ENCODE assay signal across 11 cellular contexts in genomic region chr22:39904024-39904423, GRCh38. TPM values are rescaled to one million over a fixed set of nuclear protein-coding genes. Genes with fewer than 3 reads are reported as not detected.
DNase-seq lines count a peak whose midpoint lies in the region; ATAC-seq, FAIRE-seq and TF ChIP-seq lines count a peak whose summit lies in the region.
"Not testable (repeated sequence)": the region's sequence is repeated elsewhere in the genome, so short reads cannot be mapped to it uniquely, and the experiment has no call there.
"Had no signal": no experiment of that assay in that cellular context is flagged by ENCODE, and none has a peak within 500 bp of the region (broad histone marks: within the 10 kb centered on the region; RNA-seq: fewer than 3 reads in every experiment).

No MANE protein-coding gene starts in this region.

- H3K4me3 ChIP-seq in DND-41 (ENCODE audit: low read depth in 1 of 2, low read length in 2 of 2); K562; stomach: not testable (repeated sequence)
- H3K4me3 ChIP-seq in naive thymus-derived CD4-positive, alpha-beta T cell (ENCODE audit: low read length): peak overlapping the region; percentile 67

- TF ChIP-seq EP300 in K562 (IDR thresholded peaks at IDR 0.05; ENCODE audit: low read length); stomach (IDR thresholded peaks at IDR 0.05): not testable (repeated sequence)

- not testable (repeated sequence) for H3K27ac ChIP-seq in DND-41 (ENCODE audit: low read length)
- H3K27ac ChIP-seq in K562 (ENCODE audit: extremely low read depth, low read depth, low read length): peak overlapping the region; percentile 34; the same call in 1 of the 3 replicates
- peak overlapping the region; percentile 83 for H3K27ac ChIP-seq in naive thymus-derived CD4-positive, alpha-beta T cell (ENCODE audit: low read depth, low read length)
- H3K27ac ChIP-seq in stomach: peak overlapping the region in 3 of 5 donors; percentile 3 to 54 (median 47)

- in situ Hi-C loops in K562 (cut with MboI): not testable (repeated sequence)

- not testable (repeated sequence) for H2AFZ ChIP-seq in DND-41 (ENCODE audit: low read depth, low read length); K562 (ENCODE audit: low read depth, low read length)

- peak overlapping the region; percentile 84 for H3K27ac Mint-ChIP-seq in T-helper 2 cell treated with Interferon-gamma antibody and Interleukin-4, amounts not matched to agents 5 μg/mL and 100 μg/mL, for 36 hours
- H3K27ac Mint-ChIP-seq in activated CD8-positive, alpha-beta memory T cell treated with anti-CD3 and anti-CD28 coated beads, Interleukin-2, amount 10 ng/mL, durations not matched to agents 7 days and 5 days: peak overlapping the region; percentile 91
- peak overlapping the region; percentile 84 for H3K27ac Mint-ChIP-seq in activated naive CD4-positive, alpha-beta T cell treated with anti-CD3 and anti-CD28 coated beads, Interleukin-2, amount 10 ng/mL, durations not matched to agents 7 days and 5 days
- peak overlapping the region in 6 of 9 donors; percentile 85 to 98 (median 92) for H3K27ac Mint-ChIP-seq in naive thymus-derived CD4-positive, alpha-beta T cell

- H3K79me2 ChIP-seq in DND-41 (ENCODE audit: insufficient read depth, low read length): peaks cover 81% of the 10 kb centered on the region
- peaks cover 78% of the 10 kb centered on the region; the same call in 2 of the 3 replicates for H3K79me2 ChIP-seq in K562 (ENCODE audit: control insufficient read depth, insufficient read depth, low read length)

- not testable (repeated sequence) for H4K20me1 ChIP-seq in DND-41 (ENCODE audit: insufficient read depth, low read length); K562 (replicated peaks; ENCODE audit: control insufficient read depth, insufficient read depth, low read length)

- BruUV-seq in K562 (replicated peaks; lab: Mats Ljungman, UMichigan): not testable (repeated sequence)

- H3K27me3 Mint-ChIP-seq in T-helper 2 cell treated with Interferon-gamma antibody and Interleukin-4, amounts not matched to agents 5 μg/mL and 100 μg/mL, for 36 hours (ENCODE audit: low read depth); activated CD8-positive, alpha-beta memory T cell treated with anti-CD3 and anti-CD28 coated beads, Interleukin-2, amount 10 ng/mL, durations not matched to agents 7 days and 5 days; activated naive CD4-positive, alpha-beta T cell treated with anti-CD3 and anti-CD28 coated beads, Interleukin-2, amount 10 ng/mL, durations not matched to agents 7 days and 5 days; naive thymus-derived CD4-positive, alpha-beta T cell: not testable (repeated sequence)

- not testable (repeated sequence) for TF ChIP-seq RAD21 in K562 (CRISPR knock-in tag; conservative IDR thresholded peaks at IDR 0.05 in 1 of 2, IDR thresholded peaks at IDR 0.05 in 1 of 2)

- WGBS in K562 (ENCODE audit: insufficient coverage, low coverage, missing lambda C conversion rate): 21% methylated on average over 6 of the region's 10 CpGs
- 79 to 87% (median 84%) methylated on average over 10 of the region's 10 CpGs for WGBS in stomach, 5 donors

- FAIRE-seq in K562 (lab: Jason Lieb, UNC): not testable (repeated sequence)

- H3K4me1 Mint-ChIP-seq in T-helper 2 cell treated with Interferon-gamma antibody and Interleukin-4, amounts not matched to agents 5 μg/mL and 100 μg/mL, for 36 hours (ENCODE audit: low read depth): peaks cover 45% of the 10 kb centered on the region
- peaks cover 32% of the 10 kb centered on the region for H3K4me1 Mint-ChIP-seq in activated CD8-positive, alpha-beta memory T cell treated with anti-CD3 and anti-CD28 coated beads, Interleukin-2, amount 10 ng/mL, durations not matched to agents 7 days and 5 days
- H3K4me1 Mint-ChIP-seq in activated naive CD4-positive, alpha-beta T cell treated with anti-CD3 and anti-CD28 coated beads, Interleukin-2, amount 10 ng/mL, durations not matched to agents 7 days and 5 days: peaks cover 45% of the 10 kb centered on the region
- peaks cover 30 to 56% (median 38%) of the 10 kb centered on the region in 7 donors for H3K4me1 Mint-ChIP-seq in naive thymus-derived CD4-positive, alpha-beta T cell

- DNase-seq in DND-41; T-helper 2 cell treated with Interferon-gamma antibody and Interleukin-4, amounts not matched to agents 5 μg/mL and 100 μg/mL, for 36 hours (ENCODE audit: low spot score); activated CD8-positive, alpha-beta memory T cell treated with anti-CD3 and anti-CD28 coated beads, Interleukin-2, amount 10 ng/mL, durations not matched to agents 7 days and 5 days; activated naive CD4-positive, alpha-beta T cell treated with anti-CD3 and anti-CD28 coated beads, Interleukin-2, amount 10 ng/mL, durations not matched to agents 7 days and 5 days; K562 (ENCODE audit: extremely low read depth in 1 of 4, low spot score in 3 of 4); naive thymus-derived CD4-positive, alpha-beta T cell; stomach: not testable (repeated sequence)

- not testable (repeated sequence) for TF ChIP-seq CTCF in DND-41 (IDR thresholded peaks at IDR 0.05; ENCODE audit: borderline replicate concordance, extremely low read depth, low read length, poor library complexity, severe bottlenecking); K562 (IDR thresholded peaks at IDR 0.05 in 2 of 3, conservative IDR thresholded peaks at IDR 0.05 in 1 of 3; ENCODE audit: insufficient read depth in 2 of 3, low read depth in 1 of 3, low read length in 3 of 3); stomach (IDR thresholded peaks at IDR 0.05)

- not testable (repeated sequence) for H3K9me3 Mint-ChIP-seq in T-helper 2 cell treated with Interferon-gamma antibody and Interleukin-4, amounts not matched to agents 5 μg/mL and 100 μg/mL, for 36 hours; activated CD8-positive, alpha-beta memory T cell treated with anti-CD3 and anti-CD28 coated beads, Interleukin-2, amount 10 ng/mL, durations not matched to agents 7 days and 5 days (ENCODE audit: low read depth); activated naive CD4-positive, alpha-beta T cell treated with anti-CD3 and anti-CD28 coated beads, Interleukin-2, amount 10 ng/mL, durations not matched to agents 7 days and 5 days; naive thymus-derived CD4-positive, alpha-beta T cell

- H3K9me3 ChIP-seq in DND-41 (ENCODE audit: insufficient read depth, low read length, severe bottlenecking); K562 (replicated peaks; ENCODE audit: control insufficient read depth, insufficient read depth, low read depth, low read length); naive thymus-derived CD4-positive, alpha-beta T cell (ENCODE audit: control insufficient read depth in 2 of 3, low read length in 3 of 3); stomach: not testable (repeated sequence)

- CTCF ChIA-PET in activated CD8-positive, alpha-beta memory T cell treated with anti-CD3 and anti-CD28 coated beads, Interleukin-2, amount 10 ng/mL, durations not matched to agents 7 days and 5 days (lab: Charles Lee): interaction anchor here (0.6 to 12.2 kb wide), 5 partner anchors 10 to 33 kb away, joined by 3 to 171 read pairs (median 25); no protein-coding TSS in a partner anchor
- CTCF ChIA-PET in activated naive CD4-positive, alpha-beta T cell treated with anti-CD3 and anti-CD28 coated beads, Interleukin-2, amount 10 ng/mL, durations not matched to agents 7 days and 5 days (lab: Charles Lee): interaction anchor here (0.8 to 1.7 kb wide), 2 partner anchors 29 to 33 kb away, joined by 3 to 5 read pairs; no protein-coding TSS in a partner anchor
- CTCF ChIA-PET in K562 (lab: Yijun Ruan, JAX; ENCODE audit: low intra/inter-chr PET ratio): not testable (repeated sequence)
- CTCF ChIA-PET in naive thymus-derived CD4-positive, alpha-beta T cell (lab: Charles Lee): interaction anchor here (0.6 to 1.4 kb wide), 6 partner anchors 10 to 44 kb away, joined by 3 to 6 read pairs (median 4); no protein-coding TSS in a partner anchor

- POLR2A ChIA-PET in K562 (lab: Yijun Ruan, JAX): interaction anchor here (1.0 kb wide), 1 partner anchor 9 kb away, joined by 3 read pairs; no protein-coding TSS in a partner anchor
- POLR2A ChIA-PET in naive thymus-derived CD4-positive, alpha-beta T cell (lab: Charles Lee): interaction anchor here (0.6 to 17.0 kb wide), 11 partner anchors 7 to 328 kb away, joined by 3 to 350 read pairs (median 7); no protein-coding TSS in a partner anchor

- peaks cover 52% of the 10 kb centered on the region for H3K4me1 ChIP-seq in DND-41 (ENCODE audit: insufficient read depth, low read length)
- H3K4me1 ChIP-seq in K562 (replicated peaks in 1 of 2; ENCODE audit: control insufficient read depth in 2 of 2, insufficient read depth in 2 of 2, low read length in 2 of 2): peaks cover 0 to 19% of the 10 kb centered on the region in 2 experiments; a peak in 3 of 5 replicates
- peaks cover 30 to 34% of the 10 kb centered on the region in 2 donors for H3K4me1 ChIP-seq in naive thymus-derived CD4-positive, alpha-beta T cell (ENCODE audit: control insufficient read depth in 2 of 2, insufficient read depth in 2 of 2, low read length in 2 of 2)
- H3K4me1 ChIP-seq in stomach: not testable (repeated sequence)

- H3K9ac ChIP-seq in DND-41 (ENCODE audit: low read depth, low read length); K562 (ENCODE audit: insufficient read depth in 1 of 2, low read depth in 2 of 2, low read length in 2 of 2): not testable (repeated sequence)

- H3K36me3 ChIP-seq in DND-41 (ENCODE audit: insufficient read depth, low read length); K562 (ENCODE audit: control insufficient read depth, insufficient read depth, low read length); naive thymus-derived CD4-positive, alpha-beta T cell (ENCODE audit: control insufficient read depth in 2 of 3, insufficient read depth in 3 of 3, low read length in 3 of 3); stomach: not testable (repeated sequence)

- not testable (repeated sequence) for H3K27me3 ChIP-seq in DND-41 (ENCODE audit: insufficient read depth, low read length, poor library complexity); K562 (ENCODE audit: control insufficient read depth in 2 of 2, insufficient read depth in 2 of 2, low read length in 2 of 2); naive thymus-derived CD4-positive, alpha-beta T cell (ENCODE audit: control insufficient read depth in 2 of 2, insufficient read depth in 2 of 2, low read length in 2 of 2); stomach

- not testable (repeated sequence) for TF ChIP-seq POLR2A in K562 (conservative IDR thresholded peaks at IDR 0.05); stomach (IDR thresholded peaks at IDR 0.05)

- H3K9me1 ChIP-seq in K562 (ENCODE audit: control insufficient read depth, insufficient read depth, low read length): not testable (repeated sequence)

- intact Hi-C loops in K562 (cut with micrococcal nuclease); stomach (cut with DNase I; ENCODE audit: low total_unique reads): not testable (repeated sequence)
- intact Hi-C loops in naive thymus-derived CD4-positive, alpha-beta T cell (cut with micrococcal nuclease): loop anchor here (5.0 to 10.0 kb wide), 6 partner anchors 33 to 372 kb away; partner anchors contain the start of genes RPS19BP1 (in 2 of the 2) and TNRC6B (in 1 of the 2)

- not testable (repeated sequence) for ATAC-seq in DND-41 (ENCODE audit: insufficient read depth, low read depth); activated CD8-positive, alpha-beta memory T cell treated with anti-CD3 and anti-CD28 coated beads, Interleukin-2, amount 10 ng/mL, durations not matched to agents 7 days and 5 days; K562; naive thymus-derived CD4-positive, alpha-beta T cell

- peaks cover 50% of the 10 kb centered on the region for H3K36me3 Mint-ChIP-seq in T-helper 2 cell treated with Interferon-gamma antibody and Interleukin-4, amounts not matched to agents 5 μg/mL and 100 μg/mL, for 36 hours (ENCODE audit: low read depth)
- H3K36me3 Mint-ChIP-seq in activated CD8-positive, alpha-beta memory T cell treated with anti-CD3 and anti-CD28 coated beads, Interleukin-2, amount 10 ng/mL, durations not matched to agents 7 days and 5 days: peaks cover 64% of the 10 kb centered on the region
- H3K36me3 Mint-ChIP-seq in activated naive CD4-positive, alpha-beta T cell treated with anti-CD3 and anti-CD28 coated beads, Interleukin-2, amount 10 ng/mL, durations not matched to agents 7 days and 5 days: peaks cover 44% of the 10 kb centered on the region
- H3K36me3 Mint-ChIP-seq in naive thymus-derived CD4-positive, alpha-beta T cell: peaks cover 12 to 34% (median 14%) of the 10 kb centered on the region in 5 donors

- H3K4me3 Mint-ChIP-seq in T-helper 2 cell treated with Interferon-gamma antibody and Interleukin-4, amounts not matched to agents 5 μg/mL and 100 μg/mL, for 36 hours: peak overlapping the region; percentile 98
- H3K4me3 Mint-ChIP-seq in activated CD8-positive, alpha-beta memory T cell treated with anti-CD3 and anti-CD28 coated beads, Interleukin-2, amount 10 ng/mL, durations not matched to agents 7 days and 5 days: peak overlapping the region; percentile 90
- H3K4me3 Mint-ChIP-seq in activated naive CD4-positive, alpha-beta T cell treated with anti-CD3 and anti-CD28 coated beads, Interleukin-2, amount 10 ng/mL, durations not matched to agents 7 days and 5 days: peak overlapping the region; percentile 94
- peak overlapping the region in 9 of 10 donors; percentile 93 to 99 (median 97) for H3K4me3 Mint-ChIP-seq in naive thymus-derived CD4-positive, alpha-beta T cell

- H3K4me2 ChIP-seq in DND-41 (ENCODE audit: insufficient read depth, low read length): peak overlapping the region; percentile 70
- H3K4me2 ChIP-seq in K562 (ENCODE audit: insufficient read depth, low read length): not testable (repeated sequence)

RNA-seq across cellular contexts. Expression of gene GRAP2, which starts 3.1 kb away (rescaled TPM):
- 100 to 1,000 TPM; 183 to 257 TPM for total RNA-seq in activated CD8-positive, alpha-beta memory T cell treated with anti-CD3 and anti-CD28 coated beads, Interleukin-2, amount 10 ng/mL, durations not matched to agents 7 days and 5 days
- total RNA-seq in K562 (2011; cell fraction: chromatin; rRNA removed; ENCODE audit: low replicate concordance): 119 and 120 TPM in 2 replicates
- total RNA-seq in K562 (2011; cell fraction: nucleolus; rRNA removed): 83.6 and 92.2 TPM in 2 replicates
- 114 and 167 TPM in 2 replicates for total RNA-seq in K562 (2011; cell fraction: nucleoplasm; rRNA removed)
- 67.9 and 83.1 TPM in 2 replicates for total RNA-seq in K562 (2014; rRNA removed)
- total RNA-seq in K562 (2014; rRNA removed; fragmentation: Illumina TruSeq; extraction: Trizol): 43.0 and 46.6 TPM in 2 replicates
- total RNA-seq in K562 (2015; rRNA removed; fragmentation: Illumina TruSeq; extraction: Trizol): 29.5 and 30.2 TPM in 2 replicates
- 62.2 and 71.4 TPM in 2 replicates for total RNA-seq in K562 (2021)
- polyA plus RNA-seq in K562 (2011; rRNA removed): 22.0 and 60.4 TPM in 2 replicates
- 20.3 and 83.5 TPM in 2 replicates for polyA plus RNA-seq in K562 (2011; cell fraction: cytosol; rRNA removed)
- polyA plus RNA-seq in K562 (2011; cell fraction: nucleus; rRNA removed): 34.5 and 117 TPM in 2 replicates
- polyA plus RNA-seq in K562 (2012): 57.6 and 120 TPM in 2 replicates
- polyA plus RNA-seq in K562 (2014; fragmentation: Illumina TruSeq; extraction: Trizol): 67.6 and 69.5 TPM in 2 replicates
- polyA plus RNA-seq in K562 (2014; fragmentation: Nextera tagmentation; extraction: Ambion mirVana): 1 to 10 TPM; 4.8 to 8.8 TPM
- 76.8 and 88.7 TPM in 2 replicates for polyA plus RNA-seq in K562 (2014; rRNA removed)
- 22.0 and 65.1 TPM in 2 replicates for polyA minus RNA-seq in K562 (2011; rRNA and poly(A)+ RNA removed)
- polyA minus RNA-seq in K562 (2011; cell fraction: cytosol; rRNA and poly(A)+ RNA removed): 15.4 and 43.7 TPM in 2 replicates
- polyA minus RNA-seq in K562 (2011; cell fraction: nucleus; rRNA and poly(A)+ RNA removed): 24.7 and 46.7 TPM in 2 replicates
- total RNA-seq in naive thymus-derived CD4-positive, alpha-beta T cell: 100 to 1,000 TPM; 108 to 156 (median 145) TPM
- polyA plus RNA-seq in naive thymus-derived CD4-positive, alpha-beta T cell: 100 to 1,000 TPM in 1 of 2 donors, 10 to 100 TPM in 1; 55.2 to 109 TPM
- 10 to 100 TPM in 2 of 5 donors, 1 to 10 TPM in 1, not detected in 2; 3.5 to 29.1 (median 17.0) TPM for total RNA-seq in stomach
- 1 to 10 TPM in 2 of 3 donors, under 1 TPM in 1; 0.45 to 2.6 (median 1.2) TPM for polyA plus RNA-seq in stomach
- total RNA-seq: Caco-2, HFFc6 had no signal

RNA-seq across cellular contexts. Expression of gene ENTHD1, which starts 10.5 kb away (rescaled TPM):
- total RNA-seq in activated CD8-positive, alpha-beta memory T cell treated with anti-CD3 and anti-CD28 coated beads, Interleukin-2, amount 10 ng/mL, durations not matched to agents 7 days and 5 days: under 1 TPM; 0.21 to 0.41 TPM
- total RNA-seq in K562 (2011; cell fraction: chromatin; rRNA removed; ENCODE audit: low replicate concordance): 0.25 TPM in 1 of 2 replicates, not detected in the other
- total RNA-seq in K562 (2011; cell fraction: nucleolus; rRNA removed): not detected in 2 replicates
- total RNA-seq in K562 (2011; cell fraction: nucleoplasm; rRNA removed): not detected in 2 replicates
- total RNA-seq in K562 (2014; rRNA removed) (0.18 and 0.29 TPM in 2 replicates), K562 (2014; rRNA removed; fragmentation: Illumina TruSeq; extraction: Trizol) (0.29 and 0.36 TPM in 2 replicates), K562 (2015; rRNA removed; fragmentation: Illumina TruSeq; extraction: Trizol) (0.43 and 0.75 TPM in 2 replicates), K562 (2021) (0.20 and 0.22 TPM in 2 replicates), stomach (not detected)
- polyA plus RNA-seq in K562 (2011; rRNA removed) (0.05 and 0.13 TPM in 2 replicates), K562 (2014; fragmentation: Illumina TruSeq; extraction: Trizol) (0.25 and 0.37 TPM in 2 replicates), K562 (2014; fragmentation: Nextera tagmentation; extraction: Ambion mirVana) (under 1 TPM; 0.27 to 0.35 TPM), K562 (2014; rRNA removed) (0.23 and 0.98 TPM in 2 replicates), stomach (not detected)
- polyA plus RNA-seq in K562 (2011; cell fraction: cytosol; rRNA removed): 0.07 TPM in 1 of 2 replicates, not detected in the other
- not detected in 2 replicates for polyA plus RNA-seq in K562 (2011; cell fraction: nucleus; rRNA removed)
- 0.27 and 0.35 TPM in 2 replicates for polyA plus RNA-seq in K562 (2012)
- 0.25 TPM in 1 of 2 replicates, not detected in the other for polyA minus RNA-seq in K562 (2011; rRNA and poly(A)+ RNA removed)
- polyA minus RNA-seq in K562 (2011; cell fraction: cytosol; rRNA and poly(A)+ RNA removed): not detected in 2 replicates
- polyA minus RNA-seq in K562 (2011; cell fraction: nucleus; rRNA and poly(A)+ RNA removed): not detected in 2 replicates
- total RNA-seq in naive thymus-derived CD4-positive, alpha-beta T cell: under 1 TPM in 3 of 5 experiments, not detected in 2; 0.12 to 0.60 (median 0.30) TPM
- polyA plus RNA-seq in naive thymus-derived CD4-positive, alpha-beta T cell: under 1 TPM; 0.19 to 0.24 TPM
- total RNA-seq: Caco-2, Daoy, H7, HFFc6 had no signal

RNA-seq across cellular contexts. Expression of gene TMA7B, which starts 56.2 kb away (rescaled TPM):
- total RNA-seq in activated CD8-positive, alpha-beta memory T cell treated with anti-CD3 and anti-CD28 coated beads, Interleukin-2, amount 10 ng/mL, durations not matched to agents 7 days and 5 days: 10 to 100 TPM in 1 of 2 experiments, 1 to 10 TPM in 1; 5.1 to 11.0 TPM
- total RNA-seq in K562 (2011; cell fraction: chromatin; rRNA removed; ENCODE audit: low replicate concordance): 16.1 and 33.1 TPM in 2 replicates
- total RNA-seq in K562 (2011; cell fraction: nucleolus; rRNA removed): 8.2 and 8.4 TPM in 2 replicates
- total RNA-seq in K562 (2011; cell fraction: nucleoplasm; rRNA removed): 15.8 and 17.9 TPM in 2 replicates
- total RNA-seq in K562 (2014; rRNA removed) (12.0 and 14.2 TPM in 2 replicates), K562 (2014; rRNA removed; fragmentation: Illumina TruSeq; extraction: Trizol) (13.9 and 17.0 TPM in 2 replicates), K562 (2015; rRNA removed; fragmentation: Illumina TruSeq; extraction: Trizol) (5.3 and 5.6 TPM in 2 replicates), K562 (2021) (11.2 and 12.8 TPM in 2 replicates), stomach (1 to 10 TPM in 2 of 5 donors, not detected in 3; 1.1 to 1.3 TPM)
- polyA plus RNA-seq in K562 (2011; rRNA removed) (3.2 and 10.9 TPM in 2 replicates), K562 (2014; fragmentation: Illumina TruSeq; extraction: Trizol) (9.4 and 11.8 TPM in 2 replicates), K562 (2014; fragmentation: Nextera tagmentation; extraction: Ambion mirVana) (1 to 10 TPM; 5.7 to 8.7 TPM), K562 (2014; rRNA removed) (13.2 and 14.5 TPM in 2 replicates), stomach (not detected)
- polyA plus RNA-seq in K562 (2011; cell fraction: cytosol; rRNA removed): 1.0 and 1.5 TPM in 2 replicates
- 1.7 and 4.9 TPM in 2 replicates for polyA plus RNA-seq in K562 (2011; cell fraction: nucleus; rRNA removed)
- 4.9 and 8.2 TPM in 2 replicates for polyA plus RNA-seq in K562 (2012)
- 4.7 and 10.9 TPM in 2 replicates for polyA minus RNA-seq in K562 (2011; rRNA and poly(A)+ RNA removed)
- 1.0 and 3.1 TPM in 2 replicates for polyA minus RNA-seq in K562 (2011; cell fraction: cytosol; rRNA and poly(A)+ RNA removed)
- 2.2 and 2.6 TPM in 2 replicates for polyA minus RNA-seq in K562 (2011; cell fraction: nucleus; rRNA and poly(A)+ RNA removed)
- total RNA-seq in naive thymus-derived CD4-positive, alpha-beta T cell: 10 to 100 TPM in 2 of 5 experiments, 1 to 10 TPM in 3; 6.4 to 12.8 (median 9.5) TPM
- polyA plus RNA-seq in naive thymus-derived CD4-positive, alpha-beta T cell: 1 to 10 TPM; 2.6 to 3.3 TPM
- total RNA-seq: Caco-2, Daoy, H7, HFFc6 had no signal
